Comparison of ENCODE assay signal across 27 cellular contexts in the genomic region with DNA sequence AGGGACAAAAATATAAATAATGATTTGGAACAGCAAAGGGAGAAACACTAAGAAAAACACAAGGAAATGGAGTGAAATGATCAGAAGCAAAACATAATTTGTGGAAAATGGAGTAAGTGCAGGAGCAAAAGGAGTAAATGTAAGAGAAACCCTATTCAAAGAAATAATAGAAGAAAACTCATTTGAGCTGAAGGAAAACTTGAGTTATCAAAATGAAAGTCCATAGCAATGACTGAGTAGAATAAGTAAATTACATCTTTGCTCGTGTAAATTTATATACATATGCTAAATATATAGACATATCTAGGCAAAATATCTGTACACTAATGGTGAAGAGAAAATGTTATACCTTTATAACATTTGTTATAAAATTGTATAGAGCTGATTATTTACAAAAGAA.
DNase-seq lines count a peak whose midpoint lies in the region; ATAC-seq, FAIRE-seq and TF ChIP-seq lines count a peak whose summit lies in the region.
"Had no signal": no experiment of that assay in that cellular context is flagged by ENCODE, and none has a peak within 500 bp of the region (broad histone marks: within the 10 kb centered on the region; RNA-seq: fewer than 3 reads in every experiment).

No MANE protein-coding gene starts in this region.

- TF ChIP-seq POLR2A in HepG2 (IDR thresholded peaks at IDR 0.05; ENCODE audit: insufficient read depth in 1 of 2, low read depth in 2 of 2, low read length in 2 of 2), result no peak
- TF ChIP-seq POLR2A in right lobe of liver (IDR thresholded peaks at IDR 0.05), result no peak
- TF ChIP-seq POLR2A in K562 (conservative IDR thresholded peaks at IDR 0.05), result no peak

- H3K9me3 ChIP-seq in HepG2 (ENCODE audit: low read length) (peaks cover 3% of the 10 kb centered on the region), right lobe of liver (no peaks in the 10 kb centered on the region), K562 (replicated peaks; ENCODE audit: control insufficient read depth, insufficient read depth, low read depth, low read length) (no peaks in the 10 kb centered on the region)
- H3K9me3 ChIP-seq: BE2C, BLaER1 had no signal

- H3K4me3 ChIP-seq in HepG2 (replicated peaks in 1 of 3; ENCODE audit: insufficient read depth in 1 of 3, low read depth in 2 of 3, low read length in 3 of 3), result no peak overlapping the region
- H3K4me3 ChIP-seq in right lobe of liver, result no peak overlapping the region
- no peak overlapping the region for H3K4me3 ChIP-seq in K562
- H3K4me3 ChIP-seq: BLaER1, GM12878 had no signal

- FAIRE-seq in HepG2 (lab: Jason Lieb, UNC) (no peak), K562 (lab: Jason Lieb, UNC) (no peak), D721Med (lab: Jason Lieb, UNC) (no peak)
- FAIRE-seq: A204.1, GM12878, GM12892, GM19239 had no signal

- in situ Hi-C loops in HepG2 (cut with HindIII; ENCODE audit: extremely low pct_ligation_motif_present, low pct_unique_long_range_greater_than_20kb), result no loop called here
- in situ Hi-C loops in K562 (cut with MboI), result no loop called here

- H2AFZ ChIP-seq in HepG2 (ENCODE audit: low read length), result no peak overlapping the region
- no peak overlapping the region for H2AFZ ChIP-seq in K562 (ENCODE audit: low read depth, low read length)

- no peak overlapping the region for H3K4me2 ChIP-seq in HepG2 (ENCODE audit: low read depth, low read length)
- H3K4me2 ChIP-seq in K562 (ENCODE audit: insufficient read depth, low read length), result no peak overlapping the region
- H3K4me2 ChIP-seq: BLaER1 had no signal

- no peak for TF ChIP-seq CTCF in HepG2 (CRISPR knock-in tag; IDR thresholded peaks at IDR 0.05)
- no peak for TF ChIP-seq CTCF in right lobe of liver (IDR thresholded peaks at IDR 0.05)
- no peak for TF ChIP-seq CTCF in K562 (IDR thresholded peaks at IDR 0.05 in 2 of 3, conservative IDR thresholded peaks at IDR 0.05 in 1 of 3; ENCODE audit: insufficient read depth in 2 of 3, low read depth in 1 of 3, low read length in 3 of 3)
- no peak for TF ChIP-seq CTCF in D721Med (IDR thresholded peaks at IDR 0.05; ENCODE audit: insufficient read depth, missing control alignments)
- TF ChIP-seq CTCF in HFFc6 (IDR thresholded peaks at IDR 0.05), result no peak

- TF ChIP-seq RAD21 in HepG2 (CRISPR knock-in tag; IDR thresholded peaks at IDR 0.05) (no peak), K562 (CRISPR knock-in tag; conservative IDR thresholded peaks at IDR 0.05 in 1 of 2, IDR thresholded peaks at IDR 0.05 in 1 of 2) (no peak)

- H3K27ac Mint-ChIP-seq in HFFc6, result no peak overlapping the region
- H3K27ac Mint-ChIP-seq: CD14-positive monocyte; CD4-positive, alpha-beta memory T cell; CD8-positive, alpha-beta memory T cell had no signal

- CTCF ChIA-PET in HepG2 (lab: Yijun Ruan, JAX; ENCODE audit: low intra/inter-chr PET ratio, low total read pairs) (no interaction called here), K562 (lab: Yijun Ruan, JAX; ENCODE audit: low intra/inter-chr PET ratio) (no interaction called here)

- H3K27ac ChIP-seq in HepG2 (ENCODE audit: extremely low read length, insufficient read depth, low read length) (no peak overlapping the region), right lobe of liver (no peak overlapping the region), K562 (ENCODE audit: extremely low read depth, low read depth, low read length) (no peak overlapping the region)
- H3K27ac ChIP-seq: BLaER1 had no signal

- H3K27me3 Mint-ChIP-seq in HFFc6 (ENCODE audit: insufficient read depth), result no peaks in the 10 kb centered on the region
- H3K27me3 Mint-ChIP-seq: CD4-positive, alpha-beta memory T cell; CD4-positive, CD25-positive, alpha-beta regulatory T cell; CD8-positive, alpha-beta memory T cell had no signal

- BruUV-seq in HepG2 (replicated peaks; lab: Mats Ljungman, UMichigan) (no TSS peak), K562 (replicated peaks; lab: Mats Ljungman, UMichigan) (no TSS peak)

- H3K79me2 ChIP-seq in HepG2 (ENCODE audit: insufficient read depth, low read length) (no peaks in the 10 kb centered on the region), K562 (ENCODE audit: control insufficient read depth, insufficient read depth, low read length) (no peaks in the 10 kb centered on the region)

- no peak overlapping the region for H3K4me3 Mint-ChIP-seq in HFFc6
- H3K4me3 Mint-ChIP-seq: CD14-positive monocyte; CD4-positive, alpha-beta memory T cell; CD4-positive, CD25-positive, alpha-beta regulatory T cell; CD8-positive, alpha-beta memory T cell had no signal

- H3K9ac ChIP-seq in HepG2 (ENCODE audit: insufficient read depth, low read depth, low read length), result no peak overlapping the region
- no peak overlapping the region for H3K9ac ChIP-seq in K562 (ENCODE audit: insufficient read depth in 1 of 2, low read depth in 2 of 2, low read length in 2 of 2)
- H3K9ac ChIP-seq: BLaER1 had no signal

- H3K36me3 ChIP-seq in HepG2 (replicated peaks in 1 of 2; ENCODE audit: control insufficient read depth in 1 of 2, insufficient read depth in 2 of 2, low read length in 2 of 2), result 0 out of 5 replicates have a peak, but pooled peaks cover 0 to 1% of the 10 kb centered on the region in 2 experiments
- H3K36me3 ChIP-seq in right lobe of liver, result no peaks in the 10 kb centered on the region
- no peaks in the 10 kb centered on the region for H3K36me3 ChIP-seq in K562 (ENCODE audit: control insufficient read depth, insufficient read depth, low read length)
- H3K36me3 ChIP-seq: BE2C, BLaER1 had no signal

- H3K4me1 ChIP-seq in HepG2 (ENCODE audit: insufficient read depth, low read length) (peaks cover 8% of the 10 kb centered on the region), right lobe of liver (no peaks in the 10 kb centered on the region), K562 (replicated peaks in 1 of 2; ENCODE audit: control insufficient read depth in 2 of 2, insufficient read depth in 2 of 2, low read length in 2 of 2) (no peaks in the 10 kb centered on the region; a peak in 1 of 5 replicates)
- H3K4me1 ChIP-seq: BE2C had no signal

- peaks cover 4% of the 10 kb centered on the region for H3K9me3 Mint-ChIP-seq in HFFc6

- intact Hi-C loops in HepG2 (cut with micrococcal nuclease; ENCODE audit: unreplicated experiment) (no loop called here), right lobe of liver (cut with DNase I) (no loop called here), K562 (cut with micrococcal nuclease) (no loop called here)

- POLR2A ChIA-PET in HepG2 (lab: Yijun Ruan, JAX) (no interaction called here), K562 (lab: Yijun Ruan, JAX) (no interaction called here)

- no peaks in the 10 kb centered on the region for H4K20me1 ChIP-seq in HepG2 (ENCODE audit: insufficient read depth, low read length)
- H4K20me1 ChIP-seq in K562 (replicated peaks; ENCODE audit: control insufficient read depth, insufficient read depth, low read length), result no peaks in the 10 kb centered on the region
- H4K20me1 ChIP-seq: BLaER1 had no signal

- no peak for ATAC-seq in HepG2
- no peak for ATAC-seq in right lobe of liver
- ATAC-seq in K562, result no peak
- ATAC-seq: GM12878 had no signal

- H3K36me3 Mint-ChIP-seq in HFFc6 (ENCODE audit: low read depth), result peaks cover 11% of the 10 kb centered on the region; the same call in 1 of the 2 replicates
- H3K36me3 Mint-ChIP-seq: CD14-positive monocyte; CD4-positive, alpha-beta memory T cell; CD4-positive, CD25-positive, alpha-beta regulatory T cell; CD8-positive, alpha-beta memory T cell had no signal

- TF ChIP-seq EP300 in HepG2 (IDR thresholded peaks at IDR 0.05; ENCODE audit: low read depth in 2 of 2, low read length in 2 of 2) (no peak), HepG2 (CRISPR knock-in tag; IDR thresholded peaks at IDR 0.05; ENCODE audit: borderline replicate concordance) (no peak), K562 (IDR thresholded peaks at IDR 0.05; ENCODE audit: low read length) (no peak)

- H3K9me1 ChIP-seq in K562 (ENCODE audit: control insufficient read depth, insufficient read depth, low read length), result no peaks in the 10 kb centered on the region

- H3K27me3 ChIP-seq in HepG2 (ENCODE audit: control insufficient read depth in 1 of 2, insufficient read depth in 2 of 2, low read length in 2 of 2) (no peaks in the 10 kb centered on the region), right lobe of liver (no peaks in the 10 kb centered on the region), K562 (ENCODE audit: control insufficient read depth in 2 of 2, insufficient read depth in 2 of 2, low read length in 2 of 2) (no peaks in the 10 kb centered on the region)
- H3K27me3 ChIP-seq: BE2C, BLaER1 had no signal

- DNase-seq in HepG2 (ENCODE audit: low spot score) (no peak), right lobe of liver (no peak), K562 (ENCODE audit: extremely low read depth in 1 of 4, low spot score in 3 of 4) (no peak), D721Med (ENCODE audit: insufficient read length, low spot score) (no peak), HFFc6 (no peak)
- DNase-seq: 8988T; ACHN; BE2C; C1 segment of cervical spinal cord; Calu3; CD4-positive, alpha-beta memory T cell; CD4-positive, CD25-positive, alpha-beta regulatory T cell; CD8-positive, alpha-beta memory T cell; COR-L47; DMS 273 treated with DMSO at 0.1 percent for 48 hours; DMS153; DMS53; DMS79; DND-41; EL; GDM1 had no signal

- 90% methylated on average over 1 of the region's 1 CpG for WGBS in HepG2 (ENCODE audit: low lambda C conversion rate)
- WGBS in right lobe of liver (ENCODE audit: insufficient coverage, low coverage, low lambda C conversion rate, missing lambda C conversion rate), result 75% methylated on average over 1 of the region's 1 CpG
- 27% methylated on average over 1 of the region's 1 CpG for WGBS in K562 (ENCODE audit: insufficient coverage, low coverage, missing lambda C conversion rate)

- peaks cover 8% of the 10 kb centered on the region for H3K4me1 Mint-ChIP-seq in HFFc6 (ENCODE audit: low read depth)
- H3K4me1 Mint-ChIP-seq: CD14-positive monocyte; CD4-positive, alpha-beta memory T cell; CD4-positive, CD25-positive, alpha-beta regulatory T cell; CD8-positive, alpha-beta memory T cell had no signal

TF ChIP-seq in HepG2, 621 proteins besides CTCF, POLR2A, EP300 and RAD21:
- no peak for TF ChIP-seq ZNF790 (CRISPR knock-in tag; IDR thresholded peaks at IDR 0.05; ENCODE audit: borderline replicate concordance)
- TF ChIP-seq ZNF572 (CRISPR knock-in tag; IDR thresholded peaks at IDR 0.05), result no peak
- TF ChIP-seq HDAC6 (IDR thresholded peaks at IDR 0.05; ENCODE audit: low read depth, low read length), result 0 out of 2 replicates have a peak, but pooled peaks have one; percentile 33
TF ChIP-seq in HepG2: peak in this region for 1.

TF ChIP-seq in K562, 482 proteins besides CTCF, POLR2A, EP300 and RAD21:
- TF ChIP-seq ZNF583 (CRISPR knock-in tag; IDR thresholded peaks at IDR 0.05) (peak; percentile 91), PTBP1 (IDR thresholded peaks at IDR 0.05; ENCODE audit: low read depth, low read length) (no peak), KDM1A (IDR thresholded peaks at IDR 0.05) (no peak)
